In genomic region chr16:84144301-84144858, GRCh38 we compare ENCODE assay signal across 8 cellular contexts. TPM values are rescaled to one million over a fixed set of nuclear protein-coding genes. Genes with fewer than 3 reads are reported as not detected.
A peak's percentile ranks its signal among the peaks of the same experiment; 100 is the strongest.
DNase-seq lines count a peak whose midpoint lies in the region; ATAC-seq and TF ChIP-seq lines count a peak whose summit lies in the region.

No MANE protein-coding gene starts in this region.

- H3K4me3 Mint-ChIP-seq in endothelial cell (ENCODE audit: unreplicated experiment): peak overlapping the region; percentile 96
- H3K4me3 Mint-ChIP-seq in stimulated activated naive CD8-positive, alpha-beta T cell treated with anti-CD3 and anti-CD28 coated beads, Interleukin-15, amount 100 ng/mL, for 72 hours: peak overlapping the region; percentile 87 to 98

- H3K4me3 ChIP-seq in muscle layer of duodenum (ENCODE audit: low read depth in 1 of 2, low read length in 2 of 2): peak overlapping the region; percentile 78 to 91

- H3K36me3 Mint-ChIP-seq in endothelial cell (ENCODE audit: low read depth, unreplicated experiment): peaks cover 3% of the 10 kb centered on the region

- H3K27me3 Mint-ChIP-seq in endothelial cell (ENCODE audit: unreplicated experiment): peaks cover 4% of the 10 kb centered on the region
- H3K27me3 Mint-ChIP-seq in stimulated activated naive CD8-positive, alpha-beta T cell treated with anti-CD3 and anti-CD28 coated beads, Interleukin-15, amount 100 ng/mL, for 72 hours: peaks cover 9% of the 10 kb centered on the region

- H3K9me3 Mint-ChIP-seq in endothelial cell (ENCODE audit: unreplicated experiment): no peaks in the 10 kb centered on the region
- no peaks in the 10 kb centered on the region for H3K9me3 Mint-ChIP-seq in stimulated activated naive CD8-positive, alpha-beta T cell treated with anti-CD3 and anti-CD28 coated beads, Interleukin-15, amount 100 ng/mL, for 72 hours

- no peaks in the 10 kb centered on the region for H3K36me3 ChIP-seq in muscle layer of duodenum (ENCODE audit: control insufficient read depth in 1 of 2, insufficient read depth in 2 of 2, low read length in 2 of 2)

- H3K27ac Mint-ChIP-seq in endothelial cell (ENCODE audit: unreplicated experiment): peak overlapping the region; percentile 26
- H3K27ac Mint-ChIP-seq in stimulated activated naive CD8-positive, alpha-beta T cell treated with anti-CD3 and anti-CD28 coated beads, Interleukin-15, amount 100 ng/mL, for 72 hours: peak overlapping the region; percentile 70 to 92

- H3K4me1 Mint-ChIP-seq in endothelial cell (ENCODE audit: unreplicated experiment): peaks cover 12% of the 10 kb centered on the region
- peaks cover 35% of the 10 kb centered on the region for H3K4me1 Mint-ChIP-seq in stimulated activated naive CD8-positive, alpha-beta T cell treated with anti-CD3 and anti-CD28 coated beads, Interleukin-15, amount 100 ng/mL, for 72 hours

- TF ChIP-seq CTCF in endothelial cell (IDR thresholded peaks at IDR 0.05; ENCODE audit: unreplicated experiment): no peak

- peak; percentile 58 for ATAC-seq in stimulated activated naive CD8-positive, alpha-beta T cell treated with anti-CD3 and anti-CD28 coated beads, Interleukin-15, amount 100 ng/mL, for 72 hours

- H3K27ac ChIP-seq in muscle layer of duodenum (ENCODE audit: low read length): no peak overlapping the region

- no peaks in the 10 kb centered on the region for H3K27me3 ChIP-seq in muscle layer of duodenum (ENCODE audit: low read depth, low read length)

- DNase-seq in NCI-H748 (lab: John Stamatoyannopoulos, UW; ENCODE audit: unreplicated experiment): peak; percentile 26
- DNase-seq in NCI-H748 treated with DMSO at 0.1 percent for 48 hours (lab: John Stamatoyannopoulos, UW): no peak
- peak; percentile 6 for DNase-seq in LHCN-M2 (ENCODE audit: low read depth)
- peak in 2 of 3 experiments; percentile 13 to 17 for DNase-seq in activated CD8-positive, alpha-beta memory T cell treated with anti-CD3 and anti-CD28 coated beads for 48 hours (ENCODE audit: low read depth in 2 of 3, low spot score in 2 of 3)
- DNase-seq in endothelial cell (ENCODE audit: low spot score): peak; percentile 33
- peak; percentile 36 to 48 for DNase-seq in stimulated activated naive CD8-positive, alpha-beta T cell treated with anti-CD3 and anti-CD28 coated beads, Interleukin-15, amount 100 ng/mL, for 72 hours
- DNase-seq in pons (ENCODE audit: low spot score): no peak

- peaks cover 0 to 11% of the 10 kb centered on the region in 2 donors for H3K4me1 ChIP-seq in muscle layer of duodenum (ENCODE audit: control insufficient read depth in 1 of 2, insufficient read depth in 2 of 2, low read length in 2 of 2)

- H3K9me3 ChIP-seq in muscle layer of duodenum (ENCODE audit: control insufficient read depth in 1 of 2, low read length in 2 of 2): no peaks in the 10 kb centered on the region

RNA-seq across cellular contexts. Expression of gene HSDL1, which starts 0.6 kb away (rescaled TPM):
- total RNA-seq in LHCN-M2 (2014; rRNA removed) (34.4 and 36.3 TPM in 2 replicates), endothelial cell (ENCODE audit: unreplicated experiment) (50.2 TPM)
- 13.2 TPM for polyA plus RNA-seq in LHCN-M2 (2012)

RNA-seq across cellular contexts. Expression of gene DNAAF1, which starts 0.7 kb away (rescaled TPM):
- total RNA-seq in LHCN-M2 (2014; rRNA removed) (0.06 TPM in 1 of 2 replicates, not detected in the other), endothelial cell (ENCODE audit: unreplicated experiment) (0.18 TPM)
- polyA plus RNA-seq in LHCN-M2 (2012): 0.10 TPM

RNA-seq across cellular contexts. Expression of gene MBTPS1, which starts 27.6 kb away (rescaled TPM):
- 47.1 and 48.8 TPM in 2 replicates for total RNA-seq in LHCN-M2 (2014; rRNA removed)
- polyA plus RNA-seq in LHCN-M2 (2012): 33.0 TPM
- 79.7 TPM for total RNA-seq in endothelial cell (ENCODE audit: unreplicated experiment)

RNA-seq across cellular contexts. Expression of gene TAF1C, which starts 42.5 kb away (rescaled TPM):
- total RNA-seq in LHCN-M2 (2014; rRNA removed): 26.1 and 30.1 TPM in 2 replicates
- 8.9 TPM for polyA plus RNA-seq in LHCN-M2 (2012)
- 73.6 TPM for total RNA-seq in endothelial cell (ENCODE audit: unreplicated experiment)

RNA-seq across cellular contexts. Expression of gene ADAD2, which starts 46.6 kb away (rescaled TPM):
- total RNA-seq in LHCN-M2 (2014; rRNA removed) (not detected in 2 replicates), endothelial cell (ENCODE audit: unreplicated experiment) (0.87 TPM)
- not detected for polyA plus RNA-seq in LHCN-M2 (2012)

Comparison
In these comparisons a context has a peak if more than half of its experiments do, and no peak if none do; other contexts are left out.
1. DNase-seq: peak in NCI-H748 (single experiment), LHCN-M2 (single experiment), activated CD8-positive, alpha-beta memory T cell treated with anti-CD3 and anti-CD28 coated beads for 48 hours (2 of 3), endothelial cell (single experiment) and stimulated activated naive CD8-positive, alpha-beta T cell treated with anti-CD3 and anti-CD28 coated beads, Interleukin-15, amount 100 ng/mL, for 72 hours (2 of 2); none in NCI-H748 treated with DMSO at 0.1 percent for 48 hours (single experiment) and pons (single experiment).